25 cellular contexts compared by ENCODE assay signal in the genomic region with DNA sequence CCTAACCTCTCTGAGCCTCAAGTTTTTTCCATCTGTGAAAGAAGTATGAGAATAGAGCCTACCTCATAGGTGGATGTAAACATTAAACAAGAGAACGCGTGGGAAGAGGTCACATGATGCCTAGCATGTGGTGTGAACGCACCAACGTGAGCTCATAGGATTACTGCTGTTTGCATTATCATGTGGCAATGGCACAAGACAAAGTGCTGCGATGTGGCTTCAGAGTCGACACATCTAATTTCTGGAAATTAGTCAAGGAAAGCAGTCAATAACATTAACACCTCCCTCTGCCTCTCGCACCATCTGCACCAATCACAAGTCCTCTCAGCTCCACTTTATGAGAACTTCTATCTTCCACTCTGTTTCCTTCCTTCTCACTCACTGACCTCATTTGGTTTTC.
DNase-seq lines count a peak whose midpoint lies in the region; ATAC-seq and TF ChIP-seq lines count a peak whose summit lies in the region.
"Had no signal": no experiment of that assay in that cellular context is flagged by ENCODE, and none has a peak within 500 bp of the region (broad histone marks: within the 10 kb centered on the region; RNA-seq: fewer than 3 reads in every experiment).

No MANE protein-coding gene starts in this region.

- H3K9me3 ChIP-seq in mucosa of descending colon = no peaks in the 10 kb centered on the region
- H3K9me3 ChIP-seq: BLaER1, suprapubic skin had no signal

- H3K36me3 ChIP-seq in mucosa of descending colon (ENCODE audit: low read depth) = no peaks in the 10 kb centered on the region
- H3K36me3 ChIP-seq: BLaER1, suprapubic skin, WERI-Rb-1 had no signal

- no peak overlapping the region for H3K4me3 ChIP-seq in mucosa of descending colon
- H3K4me3 ChIP-seq: BLaER1, skin epidermis, suprapubic skin had no signal

- intact Hi-C loops in mucosa of descending colon (cut with DNase I, micrococcal nuclease) = no loop called here

- H3K36me3 Mint-ChIP-seq in activated naive CD8-positive, alpha-beta T cell treated with anti-CD3 and anti-CD28 coated beads, Interleukin-2, amount 50 U/mL, for 24 hours (ENCODE audit: low read depth) = no peaks in the 10 kb centered on the region
- no peaks in the 10 kb centered on the region for H3K36me3 Mint-ChIP-seq in stimulated activated effector memory CD8-positive, alpha-beta T cell treated with anti-CD3 and anti-CD28 coated beads, Interleukin-12 subunit alpha, Interleukin-12 subunit beta, amount 100 ng/mL, for 72 hours
- H3K36me3 Mint-ChIP-seq: activated naive CD8-positive, alpha-beta T cell treated with anti-CD3 and anti-CD28 coated beads, Interleukin-2, amount 10 ng/mL, durations not matched to agents 7 days and 5 days; natural killer cell had no signal

- H3K4me1 Mint-ChIP-seq in activated naive CD8-positive, alpha-beta T cell treated with anti-CD3 and anti-CD28 coated beads, Interleukin-2, amount 50 U/mL, for 24 hours = peaks cover 60% of the 10 kb centered on the region
- peaks cover 42% of the 10 kb centered on the region for H3K4me1 Mint-ChIP-seq in stimulated activated effector memory CD8-positive, alpha-beta T cell treated with anti-CD3 and anti-CD28 coated beads, Interleukin-12 subunit alpha, Interleukin-12 subunit beta, amount 100 ng/mL, for 72 hours

- TF ChIP-seq CTCF in mucosa of descending colon (IDR thresholded peaks at IDR 0.05) = no peak

- DNase-seq in activated T-cell treated with anti-CD3 and anti-CD28 coated beads for 24 hours (ENCODE audit: low read depth) = peak; percentile 13
- DNase-seq in activated T-cell treated with anti-CD3 and anti-CD28 coated beads for 4 hours = no peak
- no peak for DNase-seq in activated naive CD8-positive, alpha-beta T cell treated with anti-CD3 and anti-CD28 coated beads, Interleukin-2, amount 50 U/mL, for 24 hours
- DNase-seq in stimulated activated effector memory CD8-positive, alpha-beta T cell treated with anti-CD3 and anti-CD28 coated beads, Interleukin-12 subunit alpha, Interleukin-12 subunit beta, amount 100 ng/mL, for 72 hours (ENCODE audit: low spot score in 2 of 2) = peak in 1 of 2 donors; percentile 63
- no peak for DNase-seq in NCI-H1436 (lab: John Stamatoyannopoulos, UW)
- DNase-seq in superior temporal gyrus (ENCODE audit: extremely low spot score) = no peak
- no peak for DNase-seq in mucosa of descending colon
- DNase-seq: ACHN; activated naive CD8-positive, alpha-beta T cell treated with anti-CD3 and anti-CD28 coated beads, Interleukin-2, amount 10 ng/mL, durations not matched to agents 7 days and 5 days; DND-41; islet precursor cell; midbrain; natural killer cell; NCI-H1105 treated with DMSO at 0.1 percent for 48 hours; NCI-H2029 treated with DMSO at 0.1 percent for 48 hours; NCI-H226; NCI-H774; RPMI8226; T-helper 9 cell; WERI-Rb-1 had no signal

- no peaks in the 10 kb centered on the region for H3K4me1 ChIP-seq in mucosa of descending colon (ENCODE audit: low read depth)

- H3K27me3 Mint-ChIP-seq in activated naive CD8-positive, alpha-beta T cell treated with anti-CD3 and anti-CD28 coated beads, Interleukin-2, amount 50 U/mL, for 24 hours = no peaks in the 10 kb centered on the region
- H3K27me3 Mint-ChIP-seq: activated naive CD8-positive, alpha-beta T cell treated with anti-CD3 and anti-CD28 coated beads, Interleukin-2, amount 10 ng/mL, durations not matched to agents 7 days and 5 days; central memory CD8-positive, alpha-beta T cell had no signal

- H3K27ac Mint-ChIP-seq in activated naive CD8-positive, alpha-beta T cell treated with anti-CD3 and anti-CD28 coated beads, Interleukin-2, amount 50 U/mL, for 24 hours = peak overlapping the region; percentile 30
- H3K27ac Mint-ChIP-seq in stimulated activated effector memory CD8-positive, alpha-beta T cell treated with anti-CD3 and anti-CD28 coated beads, Interleukin-12 subunit alpha, Interleukin-12 subunit beta, amount 100 ng/mL, for 72 hours = peak overlapping the region; percentile 83
- H3K27ac Mint-ChIP-seq: activated naive CD8-positive, alpha-beta T cell treated with anti-CD3 and anti-CD28 coated beads, Interleukin-2, amount 10 ng/mL, durations not matched to agents 7 days and 5 days; natural killer cell had no signal

- no peak overlapping the region for H3K4me3 Mint-ChIP-seq in activated naive CD8-positive, alpha-beta T cell treated with anti-CD3 and anti-CD28 coated beads, Interleukin-2, amount 50 U/mL, for 24 hours
- H3K4me3 Mint-ChIP-seq in stimulated activated effector memory CD8-positive, alpha-beta T cell treated with anti-CD3 and anti-CD28 coated beads, Interleukin-12 subunit alpha, Interleukin-12 subunit beta, amount 100 ng/mL, for 72 hours = no peak overlapping the region
- H3K4me3 Mint-ChIP-seq: activated naive CD8-positive, alpha-beta T cell treated with anti-CD3 and anti-CD28 coated beads, Interleukin-2, amount 10 ng/mL, durations not matched to agents 7 days and 5 days; central memory CD8-positive, alpha-beta T cell; natural killer cell had no signal

- peak; percentile 78 to 79 for ATAC-seq in activated CD4-positive, CD25-positive, alpha-beta regulatory T cell treated with anti-CD3 and anti-CD28 coated beads, Interleukin-2, amount 50 U/mL, for 24 hours
- ATAC-seq in activated naive CD8-positive, alpha-beta T cell treated with anti-CD3 and anti-CD28 coated beads, Interleukin-2, amount 50 U/mL, for 24 hours = no peak
- ATAC-seq in stimulated activated effector memory CD8-positive, alpha-beta T cell treated with anti-CD3 and anti-CD28 coated beads, Interleukin-12 subunit alpha, Interleukin-12 subunit beta, amount 100 ng/mL, for 72 hours = peak; percentile 91
- ATAC-seq in mucosa of descending colon = no peak
- ATAC-seq: natural killer cell had no signal

- no peaks in the 10 kb centered on the region for H3K9me3 Mint-ChIP-seq in activated naive CD8-positive, alpha-beta T cell treated with anti-CD3 and anti-CD28 coated beads, Interleukin-2, amount 50 U/mL, for 24 hours
- H3K9me3 Mint-ChIP-seq in stimulated activated effector memory CD8-positive, alpha-beta T cell treated with anti-CD3 and anti-CD28 coated beads, Interleukin-12 subunit alpha, Interleukin-12 subunit beta, amount 100 ng/mL, for 72 hours = no peaks in the 10 kb centered on the region
- H3K9me3 Mint-ChIP-seq: activated naive CD8-positive, alpha-beta T cell treated with anti-CD3 and anti-CD28 coated beads, Interleukin-2, amount 10 ng/mL, durations not matched to agents 7 days and 5 days; central memory CD8-positive, alpha-beta T cell; natural killer cell had no signal

Comparison
In these comparisons a context has a peak if more than half of its experiments do, and no peak if none do; other contexts are left out.
1. ATAC-seq: peak in activated CD4-positive, CD25-positive, alpha-beta regulatory T cell treated with anti-CD3 and anti-CD28 coated beads, Interleukin-2, amount 50 U/mL, for 24 hours (2 of 2) and stimulated activated effector memory CD8-positive, alpha-beta T cell treated with anti-CD3 and anti-CD28 coated beads, Interleukin-12 subunit alpha, Interleukin-12 subunit beta, amount 100 ng/mL, for 72 hours (single experiment); none in activated naive CD8-positive, alpha-beta T cell treated with anti-CD3 and anti-CD28 coated beads, Interleukin-2, amount 50 U/mL, for 24 hours (single experiment) and mucosa of descending colon (single experiment).